8 cellular contexts compared by ENCODE assay signal in genomic region chr16:72990003-72990521, GRCh38. TPM values are rescaled to one million over a fixed set of nuclear protein-coding genes. Genes with fewer than 3 reads are reported as not detected.
A peak's percentile ranks its signal among the peaks of the same experiment; 100 is the strongest.
DNase-seq lines count a peak whose midpoint lies in the region; ATAC-seq, FAIRE-seq and TF ChIP-seq lines count a peak whose summit lies in the region.

No MANE protein-coding gene starts in this region.

- H3K36me3 Mint-ChIP-seq in mesothelial cell of epicardium, result no peaks in the 10 kb centered on the region

- no peak overlapping the region for H3K4me3 Mint-ChIP-seq in mesothelial cell of epicardium

- H3K27me3 Mint-ChIP-seq in mesothelial cell of epicardium (ENCODE audit: low read depth), result no peaks in the 10 kb centered on the region

- no peak for TF ChIP-seq CTCF in mesothelial cell of epicardium (IDR thresholded peaks at IDR 0.05; ENCODE audit: unreplicated experiment)

- peak; percentile 97 for FAIRE-seq in A204.1 (lab: Jason Lieb, UNC)

- peak overlapping the region; percentile 65 for H3K27ac Mint-ChIP-seq in mesothelial cell of epicardium

- H3K27ac ChIP-seq in caudate nucleus (ENCODE audit: low read depth, low read length), result peak overlapping the region; percentile 55

- DNase-seq in HPDE6-E6E7 (ENCODE audit: extremely low spot score), result peak; percentile 73
- peak in 10 of 61 donors; percentile 5 to 45 (median 26) for DNase-seq in caudate nucleus (lab: John Stamatoyannopoulos, UW)
- no peak for DNase-seq in mesothelial cell of epicardium (ENCODE audit: low spot score in 2 of 2, unreplicated experiment in 2 of 2)
- DNase-seq in DMS114 treated with DMSO at 0.1 percent for 48 hours (lab: John Stamatoyannopoulos, UW; ENCODE audit: unreplicated experiment), result no peak
- no peak for DNase-seq in NCI-H2171 (lab: John Stamatoyannopoulos, UW)
- DNase-seq in NCI-H748 (lab: John Stamatoyannopoulos, UW; ENCODE audit: unreplicated experiment), result no peak

- H3K9me3 Mint-ChIP-seq in mesothelial cell of epicardium, result no peaks in the 10 kb centered on the region

- peaks cover 69% of the 10 kb centered on the region for H3K4me1 Mint-ChIP-seq in mesothelial cell of epicardium

- no peak for ATAC-seq in GM18520 (IDR thresholded peaks at IDR 0.05; ENCODE audit: unreplicated experiment)

RNA-seq across cellular contexts. Expression of gene ZFHX3, which starts 57.9 kb away (rescaled TPM):
- 63.8 to 68.1 TPM (median 67.1 TPM) in 3 replicates for total RNA-seq in mesothelial cell of epicardium
